1 cellular context compared by ENCODE assay signal in the genomic region with DNA sequence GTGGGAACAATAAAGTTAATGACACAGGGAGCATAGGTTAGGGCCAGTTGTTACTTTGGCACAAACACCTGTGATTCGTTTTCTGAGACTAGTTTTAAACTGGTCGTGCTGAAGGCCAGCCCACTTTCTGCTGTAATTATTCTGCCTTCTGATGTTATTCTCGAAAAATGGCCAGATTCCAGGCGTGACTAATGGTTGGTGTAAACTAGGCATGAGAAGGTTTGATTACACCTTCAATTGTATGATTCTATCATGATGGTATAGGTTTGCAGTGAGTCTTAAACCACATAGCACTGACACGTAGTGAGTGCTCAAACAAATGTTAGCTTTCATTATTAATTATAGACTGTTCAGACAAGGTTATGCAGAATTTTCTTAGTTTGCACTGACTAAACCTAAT.
TF ChIP-seq lines count a peak whose summit lies in the region.

No MANE protein-coding gene starts in this region.

TF ChIP-seq in HepG2, 621 proteins besides CTCF, POLR2A, EP300 and RAD21:
- TF ChIP-seq DBP (CRISPR knock-in tag; IDR thresholded peaks at IDR 0.05; ENCODE audit: not compliant biosample characterization) (no peak), ARID2 (CRISPR knock-in tag; IDR thresholded peaks at IDR 0.05; ENCODE audit: borderline replicate concordance) (no peak), HNF4A (CRISPR knock-in tag; IDR thresholded peaks at IDR 0.05) (no peak), PHB2 (IDR thresholded peaks at IDR 0.05; ENCODE audit: partially characterized antibody) (no peak)
